In genomic region chr17:68435876-68436842, GRCh38 we compare ENCODE assay signal across 8 cellular contexts. TPM values are rescaled to one million over a fixed set of nuclear protein-coding genes. Genes with fewer than 3 reads are reported as not detected.
A peak's percentile ranks its signal among the peaks of the same experiment; 100 is the strongest.
DNase-seq lines count a peak whose midpoint lies in the region; ATAC-seq and TF ChIP-seq lines count a peak whose summit lies in the region.

No MANE protein-coding gene starts in this region.

- H3K36me3 Mint-ChIP-seq in GM23338 (ENCODE audit: low read depth), result peaks cover 8% of the 10 kb centered on the region; the same call in 2 of the 3 replicates

- no peaks in the 10 kb centered on the region for H3K36me3 ChIP-seq in GM23338 (ENCODE audit: insufficient read depth)
- H3K36me3 ChIP-seq in adrenal gland (replicated peaks in 1 of 2), result peaks cover 0 to 47% of the 10 kb centered on the region in 2 donors
- H3K36me3 ChIP-seq in gastrocnemius medialis, result peaks cover 0 to 52% of the 10 kb centered on the region in 2 donors

- WGBS in adrenal gland, 4 donors, result 59 to 75% (median 65%) methylated on average over 16 to 20 of the region's 20 CpGs

- H3K4me3 Mint-ChIP-seq in GM23338, result no peak overlapping the region

- no peaks in the 10 kb centered on the region for H3K4me1 ChIP-seq in GM23338 (ENCODE audit: insufficient read depth)
- H3K4me1 ChIP-seq in adrenal gland (replicated peaks in 1 of 2), result peaks cover 0 to 12% of the 10 kb centered on the region in 2 donors
- H3K4me1 ChIP-seq in gastrocnemius medialis, result peaks cover 37% of the 10 kb centered on the region in 2 donors

- intact Hi-C loops in adrenal gland (cut with DNase I), result loop anchor here in 1 of 2 donors (10.0 kb wide), 1 partner anchor 171 kb away; no protein-coding TSS in a partner anchor
- intact Hi-C loops in left ventricle myocardium superior (cut with micrococcal nuclease), result loop anchor here (10.0 kb wide), 1 partner anchor 171 kb away; no protein-coding TSS in a partner anchor
- intact Hi-C loops in gastrocnemius medialis (cut with DNase I; ENCODE audit: low total_unique reads), result loop anchor here (1.0 to 2.0 kb wide), 2 partner anchors 27 to 173 kb away; no protein-coding TSS in a partner anchor

- no peak for TF ChIP-seq POLR2A in adrenal gland (IDR thresholded peaks at IDR 0.05)
- no peak for TF ChIP-seq POLR2A in gastrocnemius medialis (IDR thresholded peaks at IDR 0.05)

- no peak overlapping the region for H3K27ac Mint-ChIP-seq in GM23338

- no peaks in the 10 kb centered on the region for H3F3A ChIP-seq in GM23338 (replicated peaks; ENCODE audit: low read depth)

- no peak overlapping the region for H3K4me2 ChIP-seq in GM23338

- DNase-seq in COR-L47 (lab: John Stamatoyannopoulos, UW) (peak; percentile 59), GM23338 (ENCODE audit: low spot score) (peak; percentile 89), NCI-H1694 (lab: John Stamatoyannopoulos, UW) (peak; percentile 86), T-helper 1 cell (peak; percentile 54 to 85 (median 75)), adrenal gland (peak; percentile 75 to 94 (median 87)), left ventricle myocardium superior (peak; percentile 70), gastrocnemius medialis (peak; percentile 69 to 88)

- H3K27me3 ChIP-seq in GM23338 (ENCODE audit: insufficient read depth) (no peaks in the 10 kb centered on the region), adrenal gland (no peaks in the 10 kb centered on the region), gastrocnemius medialis (no peaks in the 10 kb centered on the region)

- H3K79me2 ChIP-seq in GM23338 (replicated peaks; ENCODE audit: insufficient read depth), result no peaks in the 10 kb centered on the region

- H3K9me2 ChIP-seq in GM23338 (ENCODE audit: insufficient read depth), result no peaks in the 10 kb centered on the region

- H4K20me1 ChIP-seq in GM23338 (replicated peaks; ENCODE audit: insufficient read depth), result no peaks in the 10 kb centered on the region

- H2AFZ ChIP-seq in GM23338, result no peak overlapping the region

- no peak overlapping the region for H3K4me3 ChIP-seq in GM23338
- H3K4me3 ChIP-seq in adrenal gland, result no peak overlapping the region
- H3K4me3 ChIP-seq in gastrocnemius medialis, result no peak overlapping the region

- no peaks in the 10 kb centered on the region for H3K9me3 Mint-ChIP-seq in GM23338

- H3K4me1 Mint-ChIP-seq in GM23338, result peaks cover 11% of the 10 kb centered on the region

- in situ Hi-C loops in gastrocnemius medialis (cut with MboI; ENCODE audit: low sequenced_read_pairs in 4 of 4), result loop anchor here in 2 of 4 donors (10.0 kb wide), 1 partner anchor 171 kb away; no protein-coding TSS in a partner anchor

- H3K27me3 Mint-ChIP-seq in GM23338 (ENCODE audit: insufficient read depth, low read depth, poor library complexity), result peaks cover 2% of the 10 kb centered on the region

- TF ChIP-seq CTCF in GM23338 (conservative IDR thresholded peaks at IDR 0.05; ENCODE audit: low read depth in 2 of 2) (peak; percentile 87 to 95), adrenal gland (IDR thresholded peaks at IDR 0.05) (peak; percentile 77 to 95 (median 92)), gastrocnemius medialis (IDR thresholded peaks at IDR 0.05 in 4 of 5, conservative IDR thresholded peaks at IDR 0.05 in 1 of 5) (peak; percentile 89 to 96 (median 94))

- ATAC-seq in GM23338, result peak; percentile 87
- peak; percentile 60 for ATAC-seq in left ventricle myocardium superior
- peak; percentile 72 to 83 for ATAC-seq in gastrocnemius medialis
- no peak for ATAC-seq in HG03025 (IDR thresholded peaks at IDR 0.05; ENCODE audit: low FRiP score, unreplicated experiment)

- H3K9me3 ChIP-seq in adrenal gland (replicated peaks in 1 of 3) (no peaks in the 10 kb centered on the region), gastrocnemius medialis (no peaks in the 10 kb centered on the region)

- H3K27ac ChIP-seq in GM23338 (ENCODE audit: low read depth) (no peak overlapping the region), adrenal gland (no peak overlapping the region), gastrocnemius medialis (peak overlapping the region; percentile 88 to 100 (median 95))

TF ChIP-seq in GM23338, 12 proteins besides CTCF, POLR2A, EP300 and RAD21:
- TF ChIP-seq CREB1 (CRISPR knock-in tag; IDR thresholded peaks at IDR 0.05; ENCODE audit: low read depth) (no peak), NANOG (IDR thresholded peaks at IDR 0.05; ENCODE audit: borderline replicate concordance) (no peak), ZNF114 (CRISPR knock-in tag; IDR thresholded peaks at IDR 0.05) (no peak)

RNA-seq across cellular contexts. Expression of gene WIPI1, which starts 21.1 kb away (rescaled TPM):
- 29.3 and 30.1 TPM in 2 replicates for total RNA-seq in GM23338 (2014; rRNA removed; shearing (Covaris generic))
- polyA plus RNA-seq in GM23338 (2016; fragmentation: Nextera tagmentation; extraction: Ambion mirVana) (21.8 and 24.1 TPM in 2 replicates), adrenal gland (10 to 100 TPM; 19.3 to 38.2 (median 23.5) TPM)
- total RNA-seq in adrenal gland (100 to 1,000 TPM in 1 of 8 donors, 10 to 100 TPM in 7; 26.4 to 148 (median 51.0) TPM), left ventricle myocardium superior (66.1 TPM), gastrocnemius medialis (100 to 1,000 TPM in 2 of 4 donors, 10 to 100 TPM in 2; 79.1 to 182 (median 92.0) TPM)

Comparison
In these comparisons a context has a peak if more than half of its experiments do, and no peak if none do; other contexts are left out.
1. H3K27ac ChIP-seq: peak in gastrocnemius medialis (4 of 4); none in GM23338 (single experiment) and adrenal gland (0 of 5).
2. Peak in every context shown above with its lines, with median percentiles within 50 percentile points of each other: DNase-seq and CTCF ChIP-seq.